1 cellular context compared by ENCODE assay signal in genomic region chr3:184230603-184231528, GRCh38.
A peak's percentile ranks its signal among the peaks of the same experiment; 100 is the strongest.
TF ChIP-seq lines count a peak whose summit lies in the region.

No MANE protein-coding gene starts in this region.

TF ChIP-seq in GM12878, 131 proteins besides CTCF, POLR2A, EP300 and RAD21:
- peak; percentile 86 for TF ChIP-seq SUZ12 (IDR thresholded peaks at IDR 0.05; ENCODE audit: unreplicated experiment)
- no peak for TF ChIP-seq WRNIP1 (IDR thresholded peaks at IDR 0.05; ENCODE audit: borderline replicate concordance, low read depth, low read length)
